In the genomic region with DNA sequence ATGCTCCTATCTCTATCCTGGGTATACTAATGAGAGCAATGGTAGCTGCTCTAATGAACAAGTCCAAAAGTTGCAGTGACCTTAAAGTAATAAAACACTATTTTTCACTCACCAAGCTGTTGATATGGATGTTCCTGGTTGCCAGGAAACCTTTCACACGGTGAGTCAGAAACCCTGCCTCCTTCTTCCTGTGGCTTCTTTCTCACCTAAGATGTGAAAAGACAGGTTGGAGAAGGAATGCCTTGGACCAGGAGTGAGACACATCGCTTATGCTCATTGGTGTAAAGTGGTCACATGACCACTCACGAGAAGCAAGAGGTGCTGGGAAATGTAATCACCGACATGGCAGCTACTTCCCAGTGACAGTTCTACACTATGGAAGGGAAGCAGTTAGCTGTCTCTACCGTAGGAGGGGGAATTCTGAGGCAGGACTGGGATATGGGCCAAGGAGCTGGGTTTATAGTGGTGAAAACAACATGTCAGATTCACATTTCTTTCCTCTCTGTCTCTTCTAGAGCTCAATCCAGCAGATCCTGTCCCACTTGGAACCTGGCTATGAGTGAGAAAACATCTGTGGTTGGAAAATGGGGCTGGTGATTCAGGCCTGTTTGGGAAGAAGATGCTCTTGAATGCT, we compare ENCODE assay signal across 18 cellular contexts.
A peak's percentile ranks its signal among the peaks of the same experiment; 100 is the strongest.
DNase-seq lines count a peak whose midpoint lies in the region; ATAC-seq, FAIRE-seq and TF ChIP-seq lines count a peak whose summit lies in the region.
"Had no signal": no experiment of that assay in that cellular context is flagged by ENCODE, and none has a peak within 500 bp of the region (broad histone marks: within the 10 kb centered on the region; RNA-seq: fewer than 3 reads in every experiment).

No MANE protein-coding gene starts in this region.

- peak; percentile 38 for FAIRE-seq in RCC 7860 (lab: Jason Lieb, UNC)

- no peak overlapping the region for H3K4me2 ChIP-seq in osteoblast (ENCODE audit: insufficient read depth, low read length)

- intact Hi-C loops in spleen (cut with DNase I; ENCODE audit: low total_unique reads): no loop called here
- intact Hi-C loops in prostate gland (cut with DNase I): no loop called here

- H3K36me3 ChIP-seq in osteoblast (ENCODE audit: insufficient read depth, low read length) (no peaks in the 10 kb centered on the region), spleen (no peaks in the 10 kb centered on the region), prostate gland (no peaks in the 10 kb centered on the region)

- no peaks in the 10 kb centered on the region for H3K79me2 ChIP-seq in osteoblast (ENCODE audit: insufficient read depth, low read length)

- ATAC-seq in HG03520 (IDR thresholded peaks at IDR 0.05; ENCODE audit: unreplicated experiment): no peak
- ATAC-seq: body of pancreas had no signal

- H3K4me3 ChIP-seq in osteoblast (ENCODE audit: insufficient read depth, low read length) (no peak overlapping the region), spleen (no peak overlapping the region), prostate gland (no peak overlapping the region)
- H3K4me3 ChIP-seq: body of pancreas had no signal

- H3K4me1 ChIP-seq in osteoblast (ENCODE audit: insufficient read depth, low read length): peaks cover 17% of the 10 kb centered on the region
- H3K4me1 ChIP-seq in spleen: peaks cover 0 to 7% (median 0%) of the 10 kb centered on the region in 6 donors
- no peaks in the 10 kb centered on the region for H3K4me1 ChIP-seq in prostate gland (replicated peaks)
- H3K4me1 ChIP-seq: body of pancreas had no signal

- no peak for TF ChIP-seq POLR2A in spleen (IDR thresholded peaks at IDR 0.05)
- no peak for TF ChIP-seq POLR2A in prostate gland (IDR thresholded peaks at IDR 0.05)

- H3K27ac ChIP-seq in osteoblast (ENCODE audit: low read depth, low read length) (peak overlapping the region; percentile 6), spleen (no peak overlapping the region), prostate gland (no peak overlapping the region)
- H3K27ac ChIP-seq: body of pancreas, VCaP had no signal

- WGBS in spleen, 5 donors: 58 to 76% (median 74%) methylated on average over 5 of the region's 5 CpGs
- WGBS in prostate gland: 55% methylated on average over 5 of the region's 5 CpGs

- no peak for TF ChIP-seq CTCF in osteoblast (IDR thresholded peaks at IDR 0.05; ENCODE audit: extremely low read depth, low read depth, low read length)
- TF ChIP-seq CTCF in spleen (IDR thresholded peaks at IDR 0.05 in 8 of 11, conservative IDR thresholded peaks at IDR 0.05 in 3 of 11): no peak
- TF ChIP-seq CTCF in prostate gland (IDR thresholded peaks at IDR 0.05): no peak

- DNase-seq in EL (peak; percentile 18), RCC 7860 (ENCODE audit: low spot score) (peak; percentile 83), fibroblast of gingiva (ENCODE audit: low read depth) (peak; percentile 26), osteoblast (ENCODE audit: insufficient read length, low spot score, missing footprints) (no peak), spleen (no peak), prostate gland (ENCODE audit: low spot score) (no peak), NCI-H2171 (lab: John Stamatoyannopoulos, UW) (no peak)
- DNase-seq: activated gamma-delta T cell; CD4-positive, CD25-positive, alpha-beta regulatory T cell; effector CD8-positive, alpha-beta T cell; GDM1; glutamatergic neuron; NCI-H1105 treated with DMSO at 0.1 percent for 48 hours; NCI-H510A treated with DMSO at 0.1 percent for 48 hours; stimulated activated CD4-positive, alpha-beta T cell treated with anti-CD3 and anti-CD28 coated beads, Interleukin-2, amount 100 ng/mL, for 24 hours had no signal

- peak overlapping the region; percentile 47 for H2AFZ ChIP-seq in osteoblast (ENCODE audit: low read length)

- H3K9me3 ChIP-seq in osteoblast (ENCODE audit: low read depth, low read length) (no peaks in the 10 kb centered on the region), spleen (no peaks in the 10 kb centered on the region), prostate gland (no peaks in the 10 kb centered on the region)
- H3K9me3 ChIP-seq: body of pancreas had no signal

- H3K27me3 ChIP-seq in osteoblast (ENCODE audit: insufficient read depth, low read length) (no peaks in the 10 kb centered on the region), spleen (replicated peaks in 1 of 7) (no peaks in the 10 kb centered on the region), prostate gland (replicated peaks; ENCODE audit: insufficient read depth) (no peaks in the 10 kb centered on the region)
- H3K27me3 ChIP-seq: body of pancreas had no signal

- no peaks in the 10 kb centered on the region for H4K20me1 ChIP-seq in osteoblast (ENCODE audit: insufficient read depth, low read length)

Comparison
In these comparisons a context has a peak if more than half of its experiments do, and no peak if none do; other contexts are left out.
1. DNase-seq: peak in EL (single experiment), RCC 7860 (single experiment) and fibroblast of gingiva (single experiment); none in osteoblast (single experiment), spleen (single experiment), prostate gland (single experiment) and NCI-H2171 (single experiment).